ENCODE assay signal across 18 cellular contexts in the genomic region with DNA sequence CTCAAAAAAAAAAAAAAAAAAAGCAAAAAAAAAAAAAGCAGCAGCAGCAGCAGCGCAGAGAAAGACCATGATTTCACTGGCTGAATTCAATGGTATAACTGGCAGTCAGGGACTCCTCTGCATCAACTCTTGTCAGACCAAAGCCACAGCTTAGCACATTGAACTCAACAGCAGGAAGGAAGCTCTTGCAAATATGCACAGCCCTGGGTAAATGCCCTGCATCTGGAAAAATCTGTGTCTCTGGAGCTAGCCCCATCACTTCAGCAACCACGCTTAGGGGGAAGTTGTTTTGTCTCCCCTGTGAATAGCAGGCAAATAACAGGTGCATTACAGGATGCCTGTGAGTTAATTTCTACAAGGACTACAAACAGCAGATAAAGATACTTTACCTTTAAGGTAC. TPM values are rescaled to one million over a fixed set of nuclear protein-coding genes. Genes with fewer than 3 reads are reported as not detected.
DNase-seq lines count a peak whose midpoint lies in the region; ATAC-seq and TF ChIP-seq lines count a peak whose summit lies in the region.
"Had no signal": no experiment of that assay in that cellular context is flagged by ENCODE, and none has a peak within 500 bp of the region (broad histone marks: within the 10 kb centered on the region; RNA-seq: fewer than 3 reads in every experiment).

No MANE protein-coding gene starts in this region.

- H3K27ac ChIP-seq in neutrophil = peak overlapping the region; percentile 97
- H3K27ac ChIP-seq: cardiac muscle cell, thyroid gland had no signal

- no peaks in the 10 kb centered on the region for H3K36me3 ChIP-seq in neutrophil
- H3K36me3 ChIP-seq: cardiac muscle cell, esophagus squamous epithelium, MG63, thyroid gland had no signal

- CTCF ChIA-PET in activated CD4-positive, alpha-beta T cell treated with anti-CD3 and anti-CD28 coated beads, Interleukin-2, amount 10 ng/mL, durations not matched to agents 7 days and 5 days (lab: Charles Lee) = interaction anchor here (0.8 to 2.0 kb wide), 4 partner anchors 12 to 71 kb away, joined by 3 to 4 read pairs (median 3); no protein-coding TSS in a partner anchor

- peak overlapping the region; percentile 56 for H3K4me3 Mint-ChIP-seq in activated CD4-positive, alpha-beta T cell treated with anti-CD3 and anti-CD28 coated beads, Interleukin-2, amount 10 ng/mL, durations not matched to agents 7 days and 5 days
- peak overlapping the region; percentile 76 for H3K4me3 Mint-ChIP-seq in activated T-helper 17 cell treated with anti-CD3 and anti-CD28 coated beads, Interleukin-2, amount 50 U/mL, for 72 hours

- H3K36me3 Mint-ChIP-seq in activated CD4-positive, alpha-beta T cell treated with anti-CD3 and anti-CD28 coated beads, Interleukin-2, amount 10 ng/mL, durations not matched to agents 7 days and 5 days (ENCODE audit: low read depth) = peaks cover 13% of the 10 kb centered on the region
- H3K36me3 Mint-ChIP-seq in activated T-helper 17 cell treated with anti-CD3 and anti-CD28 coated beads, Interleukin-2, amount 50 U/mL, for 72 hours (ENCODE audit: low read depth) = no peaks in the 10 kb centered on the region

- H3K4me3 ChIP-seq in neutrophil (ENCODE audit: low read depth in 1 of 2, low read length in 1 of 2) = peak overlapping the region; percentile 51 to 56
- H3K4me3 ChIP-seq: cardiac muscle cell, MG63, thyroid gland had no signal

- H3K27me3 ChIP-seq in neutrophil = no peaks in the 10 kb centered on the region
- H3K27me3 ChIP-seq: cardiac muscle cell, MG63, thyroid gland had no signal

- H3K9me3 ChIP-seq in neutrophil = no peaks in the 10 kb centered on the region
- H3K9me3 ChIP-seq: esophagus squamous epithelium, MG63, thyroid gland had no signal

- POLR2A ChIA-PET in activated CD4-positive, alpha-beta T cell treated with anti-CD3 and anti-CD28 coated beads, Interleukin-2, amount 10 ng/mL, durations not matched to agents 7 days and 5 days (lab: Charles Lee) = no interaction called here

- no peak for ATAC-seq in activated T-helper 17 cell treated with anti-CD3 and anti-CD28 coated beads, Interleukin-2, amount 50 U/mL, for 72 hours (replicated peaks)
- ATAC-seq in HG02852 (IDR thresholded peaks at IDR 0.05; ENCODE audit: unreplicated experiment) (no peak), GM19455 (IDR thresholded peaks at IDR 0.05; ENCODE audit: unreplicated experiment) (no peak)

- no peak for TF ChIP-seq CTCF in neutrophil (IDR thresholded peaks at IDR 0.05)

- H3K9me3 Mint-ChIP-seq in activated CD4-positive, alpha-beta T cell treated with anti-CD3 and anti-CD28 coated beads, Interleukin-2, amount 10 ng/mL, durations not matched to agents 7 days and 5 days = no peaks in the 10 kb centered on the region
- no peaks in the 10 kb centered on the region for H3K9me3 Mint-ChIP-seq in activated T-helper 17 cell treated with anti-CD3 and anti-CD28 coated beads, Interleukin-2, amount 50 U/mL, for 72 hours

- peak overlapping the region; percentile 97 for H3K27ac Mint-ChIP-seq in activated CD4-positive, alpha-beta T cell treated with anti-CD3 and anti-CD28 coated beads, Interleukin-2, amount 10 ng/mL, durations not matched to agents 7 days and 5 days
- H3K27ac Mint-ChIP-seq in activated T-helper 17 cell treated with anti-CD3 and anti-CD28 coated beads, Interleukin-2, amount 50 U/mL, for 72 hours = peak overlapping the region; percentile 68

- peaks cover 94% of the 10 kb centered on the region for H3K4me1 Mint-ChIP-seq in activated CD4-positive, alpha-beta T cell treated with anti-CD3 and anti-CD28 coated beads, Interleukin-2, amount 10 ng/mL, durations not matched to agents 7 days and 5 days
- peaks cover 71% of the 10 kb centered on the region for H3K4me1 Mint-ChIP-seq in activated T-helper 17 cell treated with anti-CD3 and anti-CD28 coated beads, Interleukin-2, amount 50 U/mL, for 72 hours

- peaks cover 100% of the 10 kb centered on the region in 2 experiments for H3K4me1 ChIP-seq in neutrophil (ENCODE audit: control insufficient read depth in 1 of 2, insufficient read depth in 1 of 2, low read depth in 1 of 2, low read length in 1 of 2)
- H3K4me1 ChIP-seq: thyroid gland had no signal

- no peaks in the 10 kb centered on the region for H3K27me3 Mint-ChIP-seq in activated CD4-positive, alpha-beta T cell treated with anti-CD3 and anti-CD28 coated beads, Interleukin-2, amount 10 ng/mL, durations not matched to agents 7 days and 5 days
- no peaks in the 10 kb centered on the region for H3K27me3 Mint-ChIP-seq in activated T-helper 17 cell treated with anti-CD3 and anti-CD28 coated beads, Interleukin-2, amount 50 U/mL, for 72 hours

- DNase-seq in activated CD4-positive, alpha-beta T cell treated with anti-CD3 and anti-CD28 coated beads, Interleukin-2, amount 10 ng/mL, durations not matched to agents 7 days and 5 days = peak; percentile 55
- no peak for DNase-seq in activated CD4-positive, alpha-beta T cell treated with anti-CD3 and anti-CD28 coated beads, Interleukin-2, amount 50 U/mL, for 1 hour
- DNase-seq in NAMALWA (ENCODE audit: low spot score) = peak; percentile 43
- DNase-seq in NCI-H774 (lab: John Stamatoyannopoulos, UW) = no peak
- DNase-seq: ACHN; activated CD8-positive, alpha-beta memory T cell treated with anti-CD3 and anti-CD28 coated beads, Interleukin-2, amount 50 U/mL, for 48 hours; esophagus squamous epithelium; MG63; midbrain; retina; thyroid gland had no signal

RNA-seq across cellular contexts. Expression of gene DHRS12, which starts 17.7 kb away (rescaled TPM):
- 1 to 10 TPM; 9.5 to 9.7 TPM for total RNA-seq in activated CD4-positive, alpha-beta T cell treated with anti-CD3 and anti-CD28 coated beads, Interleukin-2, amount 10 ng/mL, durations not matched to agents 7 days and 5 days
- total RNA-seq in activated T-helper 17 cell treated with anti-CD3 and anti-CD28 coated beads, Interleukin-2, amount 50 U/mL, for 72 hours = 1 to 10 TPM; 5.0 to 9.6 TPM
- total RNA-seq: Daoy had no signal

RNA-seq across cellular contexts. Expression of gene TMEM272, which starts 23.3 kb away (rescaled TPM):
- 1 to 10 TPM; 1.3 to 1.5 TPM for total RNA-seq in activated CD4-positive, alpha-beta T cell treated with anti-CD3 and anti-CD28 coated beads, Interleukin-2, amount 10 ng/mL, durations not matched to agents 7 days and 5 days
- under 1 TPM; 0.16 to 0.17 TPM for total RNA-seq in activated T-helper 17 cell treated with anti-CD3 and anti-CD28 coated beads, Interleukin-2, amount 50 U/mL, for 72 hours
- total RNA-seq: Daoy, esophagus squamous epithelium, thyroid gland had no signal

RNA-seq across cellular contexts. Expression of gene CCDC70, which starts 40.1 kb away (rescaled TPM):
- total RNA-seq in activated CD4-positive, alpha-beta T cell treated with anti-CD3 and anti-CD28 coated beads, Interleukin-2, amount 10 ng/mL, durations not matched to agents 7 days and 5 days = not detected
- total RNA-seq in activated T-helper 17 cell treated with anti-CD3 and anti-CD28 coated beads, Interleukin-2, amount 50 U/mL, for 72 hours = under 1 TPM; 0.24 to 0.43 TPM
- total RNA-seq: cardiac muscle cell; Daoy; esophagus squamous epithelium; T-helper 1 cell treated with Interleukin-12 subunit alpha and Interleukin-12 subunit beta and Interleukin-4 antibody, amounts not matched to agents 30 ng/mL and 1 ng/mL, for 36 hours had no signal

Comparison
In these comparisons a context has a peak if more than half of its experiments do, and no peak if none do; other contexts are left out.
1. DNase-seq: peak in activated CD4-positive, alpha-beta T cell treated with anti-CD3 and anti-CD28 coated beads, Interleukin-2, amount 10 ng/mL, durations not matched to agents 7 days and 5 days (single experiment) and NAMALWA (single experiment); none in activated CD4-positive, alpha-beta T cell treated with anti-CD3 and anti-CD28 coated beads, Interleukin-2, amount 50 U/mL, for 1 hour (single experiment) and NCI-H774 (single experiment).